Comparison of ENCODE assay signal across 9 cellular contexts in the genomic region with DNA sequence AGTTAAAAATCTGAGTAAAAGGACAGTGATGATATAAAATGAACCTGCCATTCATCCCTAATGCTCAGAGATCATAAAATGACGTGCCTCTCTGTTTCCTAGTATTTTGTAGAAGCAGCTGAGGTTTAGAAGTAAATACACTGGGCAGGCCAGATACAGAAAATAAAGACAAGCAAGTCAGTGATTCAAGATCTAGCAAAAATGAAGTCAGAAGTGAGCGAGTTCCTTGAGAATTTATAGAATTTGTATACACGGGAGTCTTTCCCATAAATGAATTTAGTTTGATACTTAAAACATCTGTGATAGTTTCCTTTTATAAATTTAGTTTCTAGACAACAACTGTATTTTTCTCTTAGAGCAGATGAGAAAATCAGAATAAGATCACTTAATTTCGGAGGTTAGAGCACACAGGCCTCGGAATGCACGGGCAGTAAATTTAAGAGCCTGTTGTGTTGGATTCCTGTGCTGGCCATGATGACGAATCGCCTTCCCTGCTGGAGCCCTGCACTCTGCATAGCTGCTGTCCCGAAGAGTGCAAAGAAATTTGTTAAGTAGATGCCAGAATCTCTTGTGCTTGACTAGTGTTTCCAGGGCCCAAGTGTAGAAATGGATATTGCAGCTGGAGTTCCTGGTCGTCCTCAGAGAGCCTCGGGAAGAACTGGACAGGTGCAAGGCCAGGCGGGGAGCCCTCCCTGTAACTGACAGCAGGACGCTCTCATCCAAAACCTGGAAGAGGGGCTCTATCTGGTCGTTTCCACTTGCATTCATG.
DNase-seq lines count a peak whose midpoint lies in the region; ATAC-seq and TF ChIP-seq lines count a peak whose summit lies in the region.
"Had no signal": no experiment of that assay in that cellular context is flagged by ENCODE, and none has a peak within 500 bp of the region (broad histone marks: within the 10 kb centered on the region; RNA-seq: fewer than 3 reads in every experiment).

No MANE protein-coding gene starts in this region.

- no peak overlapping the region for H4K8ac ChIP-seq in mesenchymal stem cell (ENCODE audit: low read length)

- no peak overlapping the region for H3K27ac ChIP-seq in duodenal mucosa (ENCODE audit: low read depth, low read length)
- H3K27ac ChIP-seq in mesenchymal stem cell (ENCODE audit: low read length, poor library complexity, severe bottlenecking): peak overlapping the region; percentile 88

- peak overlapping the region; percentile 30 for H3K4me2 ChIP-seq in mesenchymal stem cell (ENCODE audit: low read length, poor library complexity, severe bottlenecking)

- no peak for ATAC-seq in HG02798 (IDR thresholded peaks at IDR 0.05; ENCODE audit: poor library complexity, unreplicated experiment)
- ATAC-seq: HCT116 had no signal

- H3K4me1 ChIP-seq in duodenal mucosa (ENCODE audit: control insufficient read depth in 1 of 2, insufficient read depth in 2 of 2, low read length in 2 of 2) (peaks cover 13 to 14% of the 10 kb centered on the region in 2 donors), mesenchymal stem cell (ENCODE audit: control insufficient read depth, insufficient read depth, low read depth, low read length) (peaks cover 7% of the 10 kb centered on the region)

- H3K4ac ChIP-seq in mesenchymal stem cell (ENCODE audit: low read depth in 1 of 2, low read length in 2 of 2): no peak overlapping the region

- in situ Hi-C loops in ACHN (cut with HindIII; ENCODE audit: low pct_ligation_motif_present, low pct_unique_long_range_greater_than_20kb, low sequenced_read_pairs): no loop called here

- no peak overlapping the region for H2BK15ac ChIP-seq in mesenchymal stem cell (ENCODE audit: low read depth, poor library complexity, severe bottlenecking)

- H3K9ac ChIP-seq in duodenal mucosa (ENCODE audit: low read depth in 1 of 2, low read length in 2 of 2): peak overlapping the region; percentile 7 to 49
- H3K9ac ChIP-seq in mesenchymal stem cell (ENCODE audit: low read length): peak overlapping the region; percentile 23

- H3K9me3 ChIP-seq in duodenal mucosa (ENCODE audit: control insufficient read depth in 1 of 2, low read length in 2 of 2) (no peaks in the 10 kb centered on the region), mesenchymal stem cell (ENCODE audit: control insufficient read depth, low read length) (no peaks in the 10 kb centered on the region)

- H3K4me1 Mint-ChIP-seq in activated CD4-positive, alpha-beta memory T cell treated with anti-CD3 and anti-CD28 coated beads for 36 hours (ENCODE audit: low read depth): peaks cover 68% of the 10 kb centered on the region
- H3K4me1 Mint-ChIP-seq in activated CD4-positive, alpha-beta memory T cell treated with anti-CD3 and anti-CD28 coated beads, Interleukin-2, amount 10 ng/mL, durations not matched to agents 7 days and 5 days: peaks cover 37% of the 10 kb centered on the region
- peaks cover 42% of the 10 kb centered on the region for H3K4me1 Mint-ChIP-seq in type B pancreatic cell (ENCODE audit: unreplicated experiment)

- no peaks in the 10 kb centered on the region for H3K27me3 ChIP-seq in duodenal mucosa (ENCODE audit: control insufficient read depth in 1 of 2, insufficient read depth in 2 of 2, low read length in 2 of 2)
- H3K27me3 ChIP-seq in mesenchymal stem cell (ENCODE audit: control insufficient read depth in 1 of 2, insufficient read depth in 1 of 2, low read length in 2 of 2): no peaks in the 10 kb centered on the region

- WGBS in mesenchymal stem cell: 38% methylated on average over 11 of the region's 14 CpGs

- DNase-seq in activated CD4-positive, alpha-beta memory T cell treated with anti-CD3 and anti-CD28 coated beads for 36 hours: no peak
- no peak for DNase-seq in activated CD4-positive, alpha-beta memory T cell treated with anti-CD3 and anti-CD28 coated beads, Interleukin-2, amount 10 ng/mL, durations not matched to agents 7 days and 5 days
- peak; percentile 81 for DNase-seq in mesenchymal stem cell
- DNase-seq in type B pancreatic cell (ENCODE audit: extremely low spot score, unreplicated experiment): no peak
- DNase-seq in Kasumi-1 (lab: John Stamatoyannopoulos, UW): no peak
- DNase-seq in ACHN: no peak

- H3K27me3 Mint-ChIP-seq in activated CD4-positive, alpha-beta memory T cell treated with anti-CD3 and anti-CD28 coated beads for 36 hours: no peaks in the 10 kb centered on the region
- H3K27me3 Mint-ChIP-seq in activated CD4-positive, alpha-beta memory T cell treated with anti-CD3 and anti-CD28 coated beads, Interleukin-2, amount 10 ng/mL, durations not matched to agents 7 days and 5 days: no peaks in the 10 kb centered on the region
- no peaks in the 10 kb centered on the region for H3K27me3 Mint-ChIP-seq in type B pancreatic cell

- H3K36me3 ChIP-seq in duodenal mucosa (ENCODE audit: control insufficient read depth in 1 of 2, insufficient read depth in 2 of 2, low read length in 2 of 2) (peaks cover 5 to 28% of the 10 kb centered on the region in 2 donors), mesenchymal stem cell (ENCODE audit: control insufficient read depth in 1 of 2, insufficient read depth in 2 of 2, low read depth in 1 of 2, low read length in 2 of 2) (peaks cover 26 to 44% of the 10 kb centered on the region in 2 experiments)

- no peaks in the 10 kb centered on the region for H3K9me3 Mint-ChIP-seq in activated CD4-positive, alpha-beta memory T cell treated with anti-CD3 and anti-CD28 coated beads for 36 hours
- no peaks in the 10 kb centered on the region for H3K9me3 Mint-ChIP-seq in activated CD4-positive, alpha-beta memory T cell treated with anti-CD3 and anti-CD28 coated beads, Interleukin-2, amount 10 ng/mL, durations not matched to agents 7 days and 5 days
- no peaks in the 10 kb centered on the region for H3K9me3 Mint-ChIP-seq in type B pancreatic cell

- no peak overlapping the region for H3K14ac ChIP-seq in mesenchymal stem cell (ENCODE audit: low read length in 2 of 2)

- peaks cover 24% of the 10 kb centered on the region for H3K36me3 Mint-ChIP-seq in activated CD4-positive, alpha-beta memory T cell treated with anti-CD3 and anti-CD28 coated beads for 36 hours
- H3K36me3 Mint-ChIP-seq in activated CD4-positive, alpha-beta memory T cell treated with anti-CD3 and anti-CD28 coated beads, Interleukin-2, amount 10 ng/mL, durations not matched to agents 7 days and 5 days (ENCODE audit: low read depth): peaks cover 52% of the 10 kb centered on the region
- H3K36me3 Mint-ChIP-seq in type B pancreatic cell: peaks cover 18% of the 10 kb centered on the region

- H2BK5ac ChIP-seq in mesenchymal stem cell (ENCODE audit: low read depth, low read length, poor library complexity, severe bottlenecking): no peak overlapping the region

- TF ChIP-seq CTCF in type B pancreatic cell (conservative IDR thresholded peaks at IDR 0.05): no peak

- CTCF ChIA-PET in activated CD4-positive, alpha-beta memory T cell treated with anti-CD3 and anti-CD28 coated beads for 36 hours (lab: Charles Lee): no interaction called here
- CTCF ChIA-PET in activated CD4-positive, alpha-beta memory T cell treated with anti-CD3 and anti-CD28 coated beads, Interleukin-2, amount 10 ng/mL, durations not matched to agents 7 days and 5 days (lab: Charles Lee): no interaction called here

- H2AFZ ChIP-seq in mesenchymal stem cell (ENCODE audit: low read depth, low read length): no peak overlapping the region

- H3K27ac Mint-ChIP-seq in activated CD4-positive, alpha-beta memory T cell treated with anti-CD3 and anti-CD28 coated beads for 36 hours: peak overlapping the region; percentile 31
- H3K27ac Mint-ChIP-seq in activated CD4-positive, alpha-beta memory T cell treated with anti-CD3 and anti-CD28 coated beads, Interleukin-2, amount 10 ng/mL, durations not matched to agents 7 days and 5 days: no peak overlapping the region
- H3K27ac Mint-ChIP-seq in type B pancreatic cell: peak overlapping the region; percentile 98

- intact Hi-C loops in activated CD4-positive, alpha-beta memory T cell treated with anti-CD3 and anti-CD28 coated beads for 36 hours (cut with micrococcal nuclease): no loop called here

- no peak overlapping the region for H4K91ac ChIP-seq in mesenchymal stem cell (ENCODE audit: low read length)

- peak overlapping the region in 1 of 2 experiments; percentile 28 for H3K18ac ChIP-seq in mesenchymal stem cell (ENCODE audit: low read depth in 1 of 2, low read length in 2 of 2)

- POLR2A ChIA-PET in activated CD4-positive, alpha-beta memory T cell treated with anti-CD3 and anti-CD28 coated beads for 36 hours (lab: Charles Lee): no interaction called here
- POLR2A ChIA-PET in activated CD4-positive, alpha-beta memory T cell treated with anti-CD3 and anti-CD28 coated beads, Interleukin-2, amount 10 ng/mL, durations not matched to agents 7 days and 5 days (lab: Charles Lee): interaction anchor here (1.3 kb wide), 1 partner anchor 12 kb away, joined by 3 read pairs; no protein-coding TSS in a partner anchor

- no peak overlapping the region for H2AK5ac ChIP-seq in mesenchymal stem cell (ENCODE audit: low read length, severe bottlenecking)

- no peak overlapping the region for H2BK120ac ChIP-seq in mesenchymal stem cell (ENCODE audit: low read depth, low read length)

- H3K79me1 ChIP-seq in mesenchymal stem cell (replicated peaks; ENCODE audit: low read length, poor library complexity, severe bottlenecking): peaks cover 36% of the 10 kb centered on the region

- no peak overlapping the region for H2BK12ac ChIP-seq in mesenchymal stem cell (ENCODE audit: low read length in 2 of 2)

- H3K23ac ChIP-seq in mesenchymal stem cell (ENCODE audit: low read length in 2 of 2): no peak overlapping the region

- H3K4me3 ChIP-seq in duodenal mucosa (ENCODE audit: low read depth in 1 of 2, low read length in 2 of 2): peak overlapping the region; percentile 41 to 57
- no peak overlapping the region for H3K4me3 ChIP-seq in mesenchymal stem cell (ENCODE audit: insufficient read depth in 1 of 2, low read depth in 1 of 2, low read length in 2 of 2)

- no peak overlapping the region for H3K4me3 Mint-ChIP-seq in activated CD4-positive, alpha-beta memory T cell treated with anti-CD3 and anti-CD28 coated beads for 36 hours
- no peak overlapping the region for H3K4me3 Mint-ChIP-seq in activated CD4-positive, alpha-beta memory T cell treated with anti-CD3 and anti-CD28 coated beads, Interleukin-2, amount 10 ng/mL, durations not matched to agents 7 days and 5 days
- H3K4me3 Mint-ChIP-seq in type B pancreatic cell: peak overlapping the region; percentile 80

Comparison
In these comparisons a context has a peak if more than half of its experiments do, and no peak if none do; other contexts are left out.
1. H3K4me3 ChIP-seq: peak in duodenal mucosa (2 of 2); none in mesenchymal stem cell (0 of 2).